In the genomic region with DNA sequence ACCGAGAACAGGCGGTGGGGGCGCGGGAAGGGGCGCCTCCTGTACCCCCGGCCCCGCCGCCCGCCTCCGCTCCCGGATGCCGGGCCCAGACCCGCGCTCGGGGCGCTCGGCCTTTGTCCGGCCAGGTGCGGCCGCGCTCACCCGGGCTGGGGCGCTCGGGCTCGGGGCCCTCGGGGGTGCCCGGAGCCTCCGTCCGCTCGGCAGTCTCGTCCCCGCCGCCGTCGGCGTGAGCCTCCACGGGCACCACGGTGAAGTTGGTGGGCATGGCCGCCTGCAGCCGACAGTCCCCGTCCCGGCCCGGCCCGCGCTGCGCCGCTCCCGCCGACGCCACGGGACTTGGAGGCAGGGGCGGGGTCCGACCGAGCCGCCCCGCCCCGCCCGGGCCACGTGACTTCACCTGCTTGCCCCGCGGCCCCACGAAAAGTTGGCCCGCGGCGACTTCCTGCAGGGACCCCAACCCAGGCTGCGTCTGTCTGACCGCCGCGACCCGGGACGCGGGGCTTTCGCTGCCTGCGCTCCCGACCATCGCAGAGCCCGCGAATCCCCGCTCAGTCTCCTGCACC, we compare ENCODE assay signal across 8 cellular contexts. TPM values are rescaled to one million over a fixed set of nuclear protein-coding genes. Genes with fewer than 3 reads are reported as not detected.
DNase-seq lines count a peak whose midpoint lies in the region; ATAC-seq, FAIRE-seq and TF ChIP-seq lines count a peak whose summit lies in the region.

Gene SLC12A7, minus strand, starts transcription at position 337 of the 563 bp plus-strand sequence. Its CDS starts 72 bp downstream, at position 265.

- H3K9me3 Mint-ChIP-seq in glutamatergic neuron (ENCODE audit: unreplicated experiment), result peaks cover 1% of the 10 kb centered on the region

- peak within 1 kb of the TSS; percentile 91 for H3K4me2 ChIP-seq in OCI-LY3 (ENCODE audit: low read length)

- peaks cover 1% of the 10 kb centered on the region for H3K27me3 Mint-ChIP-seq in glutamatergic neuron (ENCODE audit: unreplicated experiment)

- 0 to 1% methylated on average over 39 to 79 of the region's 79 CpGs for WGBS in pancreas, 2 donors

- peaks cover 22% of the 10 kb centered on the region for H4K20me1 ChIP-seq in OCI-LY3 (ENCODE audit: insufficient read depth, low read length)

- H3K36me3 ChIP-seq in OCI-LY3 (replicated peaks; ENCODE audit: low read depth, low read length), result no peaks in the 10 kb centered on the region
- no peaks in the 10 kb centered on the region for H3K36me3 ChIP-seq in pancreas
- H3K36me3 ChIP-seq in upper lobe of right lung, result no peaks in the 10 kb centered on the region

- H3K27ac Mint-ChIP-seq in glutamatergic neuron (ENCODE audit: unreplicated experiment), result no peak within 1 kb of the TSS

- no peak for FAIRE-seq in pancreas (lab: Jason Lieb, UNC)

- H3K79me2 ChIP-seq in OCI-LY3 (ENCODE audit: low read length), result peaks cover 41% of the 10 kb centered on the region

- H3K27ac ChIP-seq in OCI-LY3 (ENCODE audit: low read length), result no peak within 1 kb of the TSS
- H3K27ac ChIP-seq in pancreas, result peak within 1 kb of the TSS; percentile 80 to 95 (median 88)
- peak within 1 kb of the TSS; percentile 86 for H3K27ac ChIP-seq in upper lobe of right lung

- H3K9me3 ChIP-seq in OCI-LY3 (ENCODE audit: insufficient read depth, low read length) (no peaks in the 10 kb centered on the region), pancreas (no peaks in the 10 kb centered on the region), upper lobe of right lung (no peaks in the 10 kb centered on the region)

- peaks cover 9% of the 10 kb centered on the region for H3K4me1 Mint-ChIP-seq in glutamatergic neuron (ENCODE audit: low read depth, unreplicated experiment)

- H3K36me3 Mint-ChIP-seq in glutamatergic neuron (ENCODE audit: unreplicated experiment), result no peaks in the 10 kb centered on the region

- ATAC-seq in GM18505 (IDR thresholded peaks at IDR 0.05; ENCODE audit: unreplicated experiment) (peak; percentile 57), HG03039 (IDR thresholded peaks at IDR 0.05; ENCODE audit: unreplicated experiment) (peak; percentile 40), pancreas (peak; percentile 65 to 81 (median 72)), upper lobe of right lung (peak; percentile 83)

- TF ChIP-seq POLR2A in GM18505 (IDR thresholded peaks at IDR 0.05; ENCODE audit: borderline replicate concordance, extremely low read depth, insufficient read depth, insufficient read length), result peak; percentile 38

- intact Hi-C loops in pancreas (cut with DNase I), result no loop called here
- intact Hi-C loops in upper lobe of right lung (cut with DNase I), result no loop called here

- H3K4me3 ChIP-seq in OCI-LY3 (ENCODE audit: low read length), result peak within 1 kb of the TSS; percentile 98
- H3K4me3 ChIP-seq in pancreas, result peak within 1 kb of the TSS; percentile 88 to 97 (median 95)
- H3K4me3 ChIP-seq in upper lobe of right lung, result peak within 1 kb of the TSS; percentile 92

- H3K4me1 ChIP-seq in OCI-LY3 (ENCODE audit: low read length), result peaks cover 17% of the 10 kb centered on the region
- H3K4me1 ChIP-seq in pancreas, result peaks cover 12 to 34% (median 28%) of the 10 kb centered on the region in 3 donors
- H3K4me1 ChIP-seq in upper lobe of right lung, result peaks cover 29% of the 10 kb centered on the region

- H3K9ac ChIP-seq in OCI-LY3 (ENCODE audit: low read length), result peak within 1 kb of the TSS; percentile 82

- H3K27me3 ChIP-seq in OCI-LY3 (ENCODE audit: low read depth, low read length) (0 out of 2 replicates have a peak, but pooled peaks cover 3% of the 10 kb centered on the region), pancreas (no peaks in the 10 kb centered on the region), upper lobe of right lung (no peaks in the 10 kb centered on the region)

- DNase-seq in activated naive CD4-positive, alpha-beta T cell treated with Interleukin-2 at 50 U/mL for 16 hours, result peak; percentile 57
- DNase-seq in glutamatergic neuron, result peak; percentile 68
- DNase-seq in pancreas, result peak in 5 of 6 donors; percentile 68 to 90 (median 78)
- peak; percentile 88 for DNase-seq in upper lobe of right lung
- no peak for DNase-seq in H4 (ENCODE audit: low spot score)

- no peak within 1 kb of the TSS; the same call in 1 of the 2 replicates for H2AFZ ChIP-seq in OCI-LY3 (ENCODE audit: low read depth, low read length)

- peak within 1 kb of the TSS; percentile 82 for H3K4me3 Mint-ChIP-seq in glutamatergic neuron (ENCODE audit: unreplicated experiment)

- no peak for TF ChIP-seq CTCF in OCI-LY3 (IDR thresholded peaks at IDR 0.05; ENCODE audit: low read depth, low read length)
- no peak for TF ChIP-seq CTCF in glutamatergic neuron (IDR thresholded peaks at IDR 0.05; ENCODE audit: partially characterized antibody, unreplicated experiment)
- no peak for TF ChIP-seq CTCF in pancreas (IDR thresholded peaks at IDR 0.05)
- no peak for TF ChIP-seq CTCF in upper lobe of right lung (IDR thresholded peaks at IDR 0.05)

RNA-seq across cellular contexts. Expression of gene SLC12A7, which starts in this region (rescaled TPM):
- total RNA-seq in glutamatergic neuron (ENCODE audit: unreplicated experiment), result 147 TPM
- total RNA-seq in pancreas, result 10 to 100 TPM; 17.4 to 56.5 (median 32.1) TPM
- 10 to 100 TPM; 40.0 to 44.9 TPM for polyA plus RNA-seq in pancreas
- total RNA-seq in upper lobe of right lung, result 49.6 TPM
- total RNA-seq in H4 (2014; rRNA removed; shearing (Covaris generic)), result 8.8 and 13.8 TPM in 2 replicates
